Comparison of ENCODE assay signal across 22 cellular contexts in genomic region chr7:56078196-56078595, GRCh38. TPM values are rescaled to one million over a fixed set of nuclear protein-coding genes. Genes with fewer than 3 reads are reported as not detected.
DNase-seq lines count a peak whose midpoint lies in the region; ATAC-seq and TF ChIP-seq lines count a peak whose summit lies in the region.
"Had no signal": no experiment of that assay in that cellular context is flagged by ENCODE, and none has a peak within 500 bp of the region (broad histone marks: within the 10 kb centered on the region; RNA-seq: fewer than 3 reads in every experiment).

No MANE protein-coding gene starts in this region.

- H3K4me3 ChIP-seq in heart right ventricle: no peak overlapping the region
- H3K4me3 ChIP-seq in psoas muscle: no peak overlapping the region
- no peak overlapping the region for H3K4me3 ChIP-seq in upper lobe of right lung
- H3K4me3 ChIP-seq: MG63, tibial nerve had no signal

- H3K27ac Mint-ChIP-seq in progenitor cell of endocrine pancreas: no peak overlapping the region
- H3K27ac Mint-ChIP-seq: natural killer cell; stimulated activated naive B cell treated with anti-CD40 and anti-IgM and Interleukin-4, amounts not matched to agents 10 μg/mL and 1 μg/mL and 100 μg/mL, for 72 hours had no signal

- H3K27me3 ChIP-seq in heart right ventricle (no peaks in the 10 kb centered on the region), psoas muscle (ENCODE audit: insufficient read depth in 3 of 3, low read length in 2 of 3) (no peaks in the 10 kb centered on the region), upper lobe of right lung (no peaks in the 10 kb centered on the region)
- H3K27me3 ChIP-seq: BE2C, MG63, tibial nerve had no signal

- H3K4me1 Mint-ChIP-seq in progenitor cell of endocrine pancreas (ENCODE audit: low read depth): peaks cover 1% of the 10 kb centered on the region

- no peaks in the 10 kb centered on the region for H3K9me3 Mint-ChIP-seq in progenitor cell of endocrine pancreas (ENCODE audit: low read depth)
- H3K9me3 Mint-ChIP-seq: activated CD8-positive, alpha-beta T cell treated with anti-CD3 and anti-CD28 coated beads for 36 hours; effector memory CD8-positive, alpha-beta T cell; natural killer cell; stimulated activated naive B cell treated with anti-CD40 and anti-IgM and Interleukin-4, amounts not matched to agents 10 μg/mL and 1 μg/mL and 100 μg/mL, for 72 hours had no signal

- H3K27ac ChIP-seq in heart right ventricle (peak overlapping the region in 6 of 10 donors; percentile 70 to 95 (median 88)), psoas muscle (peak overlapping the region; percentile 74), upper lobe of right lung (no peak overlapping the region)

- H3K36me3 ChIP-seq in heart right ventricle (peaks cover 0 to 51% (median 0%) of the 10 kb centered on the region in 9 donors), psoas muscle (ENCODE audit: insufficient read depth in 1 of 2, low read depth in 1 of 2) (peaks cover 0 to 27% of the 10 kb centered on the region in 2 donors), upper lobe of right lung (peaks cover 27% of the 10 kb centered on the region)

- peak; percentile 32 for DNase-seq in Right ventricle myocardium superior
- DNase-seq in Right ventricle myocardium inferior (ENCODE audit: missing footprints): no peak
- DNase-seq in heart right ventricle: no peak
- DNase-seq in psoas muscle: no peak
- DNase-seq in upper lobe of right lung: peak; percentile 48
- DNase-seq in NCI-H146 treated with DMSO at 0.1 percent for 48 hours (lab: John Stamatoyannopoulos, UW; ENCODE audit: unreplicated experiment): no peak
- no peak for DNase-seq in NCI-H345 (lab: John Stamatoyannopoulos, UW)
- DNase-seq in progenitor cell of endocrine pancreas (ENCODE audit: low spot score, unreplicated experiment): no peak
- DNase-seq: activated CD8-positive, alpha-beta T cell treated with anti-CD3 and anti-CD28 coated beads for 36 hours; activated naive CD4-positive, alpha-beta T cell treated with anti-CD3 and anti-CD28 coated beads, Interleukin-2, amount 50 U/mL, for 16 hours; BE2C; effector memory CD8-positive, alpha-beta T cell; foreskin melanocyte; kidney glomerular epithelial cell; MG63; natural killer cell; NCI-H1436 treated with DMSO at 0.1 percent for 48 hours; NCI-H526 treated with DMSO at 0.1 percent for 48 hours; stimulated activated naive B cell treated with anti-CD40 and anti-IgM and Interleukin-4, amounts not matched to agents 10 μg/mL and 1 μg/mL and 100 μg/mL, for 72 hours had no signal

- no peak overlapping the region for H3K4me3 Mint-ChIP-seq in progenitor cell of endocrine pancreas (ENCODE audit: low read depth)
- H3K4me3 Mint-ChIP-seq: activated CD8-positive, alpha-beta T cell treated with anti-CD3 and anti-CD28 coated beads for 36 hours; effector memory CD8-positive, alpha-beta T cell; natural killer cell; stimulated activated naive B cell treated with anti-CD40 and anti-IgM and Interleukin-4, amounts not matched to agents 10 μg/mL and 1 μg/mL and 100 μg/mL, for 72 hours had no signal

- ATAC-seq in Right ventricle myocardium superior (ENCODE audit: poor library complexity) (no peak), Right ventricle myocardium inferior (no peak), heart right ventricle (no peak), psoas muscle (no peak), upper lobe of right lung (no peak)
- ATAC-seq: activated CD8-positive, alpha-beta T cell treated with anti-CD3 and anti-CD28 coated beads for 36 hours; effector memory CD8-positive, alpha-beta T cell; esophagus mucosa; HCT116; natural killer cell; stimulated activated naive B cell treated with anti-CD40 and anti-IgM and Interleukin-4, amounts not matched to agents 10 μg/mL and 1 μg/mL and 100 μg/mL, for 72 hours had no signal

- TF ChIP-seq CTCF in heart right ventricle (IDR thresholded peaks at IDR 0.05): no peak
- no peak for TF ChIP-seq CTCF in psoas muscle (IDR thresholded peaks at IDR 0.05)
- no peak for TF ChIP-seq CTCF in upper lobe of right lung (IDR thresholded peaks at IDR 0.05)
- no peak for TF ChIP-seq CTCF in progenitor cell of endocrine pancreas (IDR thresholded peaks at IDR 0.05; ENCODE audit: unreplicated experiment)

- H3K4me1 ChIP-seq in heart right ventricle (peaks cover 19 to 45% (median 26%) of the 10 kb centered on the region in 9 donors), psoas muscle (peaks cover 40% of the 10 kb centered on the region), upper lobe of right lung (peaks cover 9% of the 10 kb centered on the region)

- intact Hi-C loops in Right ventricle myocardium superior (cut with DNase I): loop anchor here (10.0 kb wide), 2 partner anchors 73 to 433 kb away; no protein-coding TSS in a partner anchor
- intact Hi-C loops in Right ventricle myocardium inferior (cut with DNase I): no loop called here
- intact Hi-C loops in heart right ventricle (cut with DNase I): loop anchor here in 3 of 10 donors (10.0 kb wide), 2 partner anchors 73 to 433 kb away; no protein-coding TSS in a partner anchor
- intact Hi-C loops in psoas muscle (cut with DNase I): loop anchor here (2.0 to 10.0 kb wide), 4 partner anchors 15 to 643 kb away; partner anchors contain the start of genes PHKG1 (in 1 of the 2) and ZNF713 (in 1 of the 2)
- intact Hi-C loops in upper lobe of right lung (cut with DNase I): loop anchor here (5.0 kb wide), 1 partner anchor 76 kb away; no protein-coding TSS in a partner anchor

- H3K36me3 Mint-ChIP-seq in progenitor cell of endocrine pancreas (ENCODE audit: insufficient read depth): peaks cover 8% of the 10 kb centered on the region

- no peaks in the 10 kb centered on the region for H3K9me3 ChIP-seq in heart right ventricle
- no peaks in the 10 kb centered on the region for H3K9me3 ChIP-seq in psoas muscle
- no peaks in the 10 kb centered on the region for H3K9me3 ChIP-seq in upper lobe of right lung
- H3K9me3 ChIP-seq: BE2C, MG63, tibial nerve had no signal

- WGBS in heart right ventricle, 2 donors: 94 to 95% methylated on average over 16 of the region's 16 CpGs
- WGBS in psoas muscle, 3 donors: 72 to 82% (median 76%) methylated on average over 15 to 16 of the region's 16 CpGs

- H3K27me3 Mint-ChIP-seq in progenitor cell of endocrine pancreas: no peaks in the 10 kb centered on the region
- H3K27me3 Mint-ChIP-seq: activated CD8-positive, alpha-beta T cell treated with anti-CD3 and anti-CD28 coated beads for 36 hours; effector memory CD8-positive, alpha-beta T cell; stimulated activated naive B cell treated with anti-CD40 and anti-IgM and Interleukin-4, amounts not matched to agents 10 μg/mL and 1 μg/mL and 100 μg/mL, for 72 hours had no signal

RNA-seq across cellular contexts. Expression of gene SUMF2, which starts 14.1 kb away (rescaled TPM):
- 28.4 TPM for total RNA-seq in Right ventricle myocardium superior
- 33.1 TPM for total RNA-seq in Right ventricle myocardium inferior
- total RNA-seq in heart right ventricle: 10 to 100 TPM; 20.8 to 49.2 (median 32.6) TPM
- 10 to 100 TPM; 38.2 to 49.0 TPM for polyA plus RNA-seq in heart right ventricle
- total RNA-seq in psoas muscle: 10 to 100 TPM; 22.0 to 35.2 (median 22.8) TPM
- 10 to 100 TPM; 26.8 to 29.1 (median 27.3) TPM for polyA plus RNA-seq in psoas muscle
- total RNA-seq in upper lobe of right lung: 167 TPM
- 89.5 and 90.8 TPM in 2 replicates for total RNA-seq in progenitor cell of endocrine pancreas

RNA-seq across cellular contexts. Expression of gene PHKG1, which starts 14.6 kb away (rescaled TPM):
- 31.3 TPM for total RNA-seq in Right ventricle myocardium superior
- total RNA-seq in Right ventricle myocardium inferior: 31.2 TPM
- 10 to 100 TPM; 17.1 to 52.2 (median 24.1) TPM for total RNA-seq in heart right ventricle
- 10 to 100 TPM in 1 of 2 donors, 1 to 10 TPM in 1; 2.3 to 14.8 TPM for polyA plus RNA-seq in heart right ventricle
- 10 to 100 TPM; 32.2 to 99.6 (median 46.3) TPM for total RNA-seq in psoas muscle
- 10 to 100 TPM in 2 of 3 donors, 1 to 10 TPM in 1; 9.2 to 65.1 (median 39.2) TPM for polyA plus RNA-seq in psoas muscle
- 0.72 TPM for total RNA-seq in upper lobe of right lung
- 0.27 and 1.2 TPM in 2 replicates for total RNA-seq in progenitor cell of endocrine pancreas

RNA-seq across cellular contexts. Expression of gene CCT6A, which starts 26.6 kb away (rescaled TPM):
- 67.2 TPM for total RNA-seq in Right ventricle myocardium superior
- 67.9 TPM for total RNA-seq in Right ventricle myocardium inferior
- 10 to 100 TPM; 53.5 to 74.8 (median 66.2) TPM for total RNA-seq in heart right ventricle
- polyA plus RNA-seq in heart right ventricle: 100 to 1,000 TPM in 1 of 2 donors, 10 to 100 TPM in 1; 79.9 to 155 TPM
- 100 to 1,000 TPM in 3 of 4 donors, 10 to 100 TPM in 1; 96.5 to 135 (median 130) TPM for total RNA-seq in psoas muscle
- polyA plus RNA-seq in psoas muscle: 100 to 1,000 TPM; 138 to 259 (median 235) TPM
- 76.2 TPM for total RNA-seq in upper lobe of right lung
- total RNA-seq in progenitor cell of endocrine pancreas: 150 and 159 TPM in 2 replicates

RNA-seq across cellular contexts. Expression of gene PSPH, which starts 27.0 kb away (rescaled TPM):
- 12.0 TPM for total RNA-seq in Right ventricle myocardium superior
- total RNA-seq in Right ventricle myocardium inferior: 10.6 TPM
- 10 to 100 TPM in 4 of 10 donors, 1 to 10 TPM in 6; 7.5 to 14.7 (median 9.8) TPM for total RNA-seq in heart right ventricle
- 1 to 10 TPM; 5.1 TPM for polyA plus RNA-seq in heart right ventricle
- total RNA-seq in psoas muscle: 10 to 100 TPM in 1 of 4 donors, 1 to 10 TPM in 3; 2.6 to 10.8 (median 5.1) TPM
- polyA plus RNA-seq in psoas muscle: 10 to 100 TPM in 1 of 3 donors, 1 to 10 TPM in 2; 2.5 to 11.2 (median 5.6) TPM
- 10.1 TPM for total RNA-seq in upper lobe of right lung
- total RNA-seq in progenitor cell of endocrine pancreas: 36.6 and 39.8 TPM in 2 replicates

RNA-seq across cellular contexts. Expression of gene CHCHD2, which starts 28.1 kb away (rescaled TPM):
- 474 TPM for total RNA-seq in Right ventricle myocardium superior
- 493 TPM for total RNA-seq in Right ventricle myocardium inferior
- 100 to 1,000 TPM; 379 to 537 (median 426) TPM for total RNA-seq in heart right ventricle
- 1,000 to 10,000 TPM in 1 of 2 donors, 10 to 100 TPM in 1; 73.0 to 1,047 TPM for polyA plus RNA-seq in heart right ventricle
- 100 to 1,000 TPM; 475 to 571 (median 506) TPM for total RNA-seq in psoas muscle
- 100 to 1,000 TPM; 593 to 948 (median 729) TPM for polyA plus RNA-seq in psoas muscle
- total RNA-seq in upper lobe of right lung: 200 TPM
- total RNA-seq in progenitor cell of endocrine pancreas: 137 TPM in 2 replicates

Comparison
In these comparisons a context has a peak if more than half of its experiments do, and no peak if none do; other contexts are left out.
1. DNase-seq: peak in Right ventricle myocardium superior (single experiment) and upper lobe of right lung (single experiment); none in Right ventricle myocardium inferior (single experiment), heart right ventricle (0 of 2), psoas muscle (0 of 2), NCI-H146 treated with DMSO at 0.1 percent for 48 hours (single experiment), NCI-H345 (single experiment) and progenitor cell of endocrine pancreas (single experiment).